ENCODE assay signal across 24 cellular contexts in genomic region chr15:40830884-40831283, GRCh38. TPM values are rescaled to one million over a fixed set of nuclear protein-coding genes. Genes with fewer than 3 reads are reported as not detected.
A peak's percentile ranks its signal among the peaks of the same experiment; 100 is the strongest.
DNase-seq lines count a peak whose midpoint lies in the region; ATAC-seq and TF ChIP-seq lines count a peak whose summit lies in the region.
"Had no signal": no experiment of that assay in that cellular context is flagged by ENCODE, and none has a peak within 500 bp of the region (broad histone marks: within the 10 kb centered on the region; RNA-seq: fewer than 3 reads in every experiment).

No MANE protein-coding gene starts in this region.

- peaks cover 22% of the 10 kb centered on the region for H3K4me1 Mint-ChIP-seq in endothelial cell (ENCODE audit: unreplicated experiment)
- no peaks in the 10 kb centered on the region for H3K4me1 Mint-ChIP-seq in CD8-positive, alpha-beta memory T cell
- H3K4me1 Mint-ChIP-seq: activated B cell treated with CpG ODN at 0.5 μM for 24 hours; activated naive CD8-positive, alpha-beta T cell treated with anti-CD3 and anti-CD28 coated beads, Interleukin-2, amount 10 ng/mL, durations not matched to agents 7 days and 5 days; T-helper 17 cell had no signal

- H3K27ac Mint-ChIP-seq in endothelial cell (ENCODE audit: unreplicated experiment), result peak overlapping the region; percentile 97
- no peak overlapping the region for H3K27ac Mint-ChIP-seq in CD8-positive, alpha-beta memory T cell
- H3K27ac Mint-ChIP-seq: activated B cell treated with CpG ODN at 0.5 μM for 24 hours; activated naive CD8-positive, alpha-beta T cell treated with anti-CD3 and anti-CD28 coated beads, Interleukin-2, amount 10 ng/mL, durations not matched to agents 7 days and 5 days; activated T-helper 1 cell treated with anti-CD3 and anti-CD28 coated beads, Interleukin-12 subunit alpha, Interleukin-12 subunit beta, Interleukin-2, Interleukin-4 antibody, amounts not matched to agents 30 ng/mL and 10 ng/mL and 1 ng/mL, durations not matched to agents 14 hours and 24 hours and 36 hours; T-helper 17 cell had no signal

- DNase-seq in DMS79 treated with DMSO at 0.1 percent for 48 hours (lab: John Stamatoyannopoulos, UW) (peak; percentile 68), NCI-H146 (lab: John Stamatoyannopoulos, UW) (peak; percentile 94), NCI-H510A (lab: John Stamatoyannopoulos, UW) (peak; percentile 86), endothelial cell (ENCODE audit: low spot score) (peak; percentile 26), amygdala (lab: John Stamatoyannopoulos, UW) (no peak), hepatic stellate cell (ENCODE audit: low spot score) (no peak)
- no peak for DNase-seq in CD8-positive, alpha-beta memory T cell
- DNase-seq: activated B cell treated with CpG ODN at 0.5 μM for 24 hours; activated CD8-positive, alpha-beta memory T cell treated with anti-CD3 and anti-CD28 coated beads for 24 hours; activated naive CD8-positive, alpha-beta T cell treated with anti-CD3 and anti-CD28 coated beads, Interleukin-2, amount 10 ng/mL, durations not matched to agents 7 days and 5 days; erythroblast; GF-D8; KG1; left ventricle myocardium superior; NCI-H2171; Right ventricle myocardium superior; T-helper 17 cell had no signal

- no peaks in the 10 kb centered on the region for H3K27me3 ChIP-seq in CD8-positive, alpha-beta memory T cell (ENCODE audit: insufficient read depth, low read length, poor library complexity, severe bottlenecking)
- H3K27me3 ChIP-seq: breast epithelium, vagina had no signal

- ATAC-seq in GM21825 (IDR thresholded peaks at IDR 0.05; ENCODE audit: unreplicated experiment), result no peak
- ATAC-seq: left ventricle myocardium superior, sciatic nerve, T-helper 17 cell had no signal

- no peaks in the 10 kb centered on the region for H3K9me3 Mint-ChIP-seq in endothelial cell (ENCODE audit: unreplicated experiment)
- H3K9me3 Mint-ChIP-seq in CD8-positive, alpha-beta memory T cell, result no peaks in the 10 kb centered on the region
- H3K9me3 Mint-ChIP-seq: activated B cell treated with CpG ODN at 0.5 μM for 24 hours; activated naive CD8-positive, alpha-beta T cell treated with anti-CD3 and anti-CD28 coated beads, Interleukin-2, amount 10 ng/mL, durations not matched to agents 7 days and 5 days; activated T-helper 1 cell treated with anti-CD3 and anti-CD28 coated beads, Interleukin-12 subunit alpha, Interleukin-12 subunit beta, Interleukin-2, Interleukin-4 antibody, amounts not matched to agents 30 ng/mL and 10 ng/mL and 1 ng/mL, durations not matched to agents 14 hours and 24 hours and 36 hours had no signal

- H3K36me3 ChIP-seq in CD8-positive, alpha-beta memory T cell (ENCODE audit: insufficient read depth, low read length), result no peaks in the 10 kb centered on the region
- H3K36me3 ChIP-seq: breast epithelium, vagina had no signal

- H3K4me3 Mint-ChIP-seq in endothelial cell (ENCODE audit: unreplicated experiment), result no peak overlapping the region
- no peak overlapping the region for H3K4me3 Mint-ChIP-seq in CD8-positive, alpha-beta memory T cell
- H3K4me3 Mint-ChIP-seq: activated B cell treated with CpG ODN at 0.5 μM for 24 hours; activated naive CD8-positive, alpha-beta T cell treated with anti-CD3 and anti-CD28 coated beads, Interleukin-2, amount 10 ng/mL, durations not matched to agents 7 days and 5 days; activated T-helper 1 cell treated with anti-CD3 and anti-CD28 coated beads, Interleukin-12 subunit alpha, Interleukin-12 subunit beta, Interleukin-2, Interleukin-4 antibody, amounts not matched to agents 30 ng/mL and 10 ng/mL and 1 ng/mL, durations not matched to agents 14 hours and 24 hours and 36 hours; T-helper 17 cell had no signal

- POLR2A ChIA-PET in CD8-positive, alpha-beta memory T cell (lab: Charles Lee), result no interaction called here

- H3K27me3 Mint-ChIP-seq in endothelial cell (ENCODE audit: unreplicated experiment), result peaks cover 3% of the 10 kb centered on the region
- H3K27me3 Mint-ChIP-seq in CD8-positive, alpha-beta memory T cell, result peaks cover 0 to 4% of the 10 kb centered on the region in 2 donors
- H3K27me3 Mint-ChIP-seq: activated B cell treated with CpG ODN at 0.5 μM for 24 hours had no signal

- H3K36me3 Mint-ChIP-seq in endothelial cell (ENCODE audit: low read depth, unreplicated experiment), result peaks cover 7% of the 10 kb centered on the region
- H3K36me3 Mint-ChIP-seq in CD8-positive, alpha-beta memory T cell, result no peaks in the 10 kb centered on the region
- H3K36me3 Mint-ChIP-seq: activated naive CD8-positive, alpha-beta T cell treated with anti-CD3 and anti-CD28 coated beads, Interleukin-2, amount 10 ng/mL, durations not matched to agents 7 days and 5 days had no signal

- no peak overlapping the region for H3K27ac ChIP-seq in CD8-positive, alpha-beta memory T cell (ENCODE audit: low read depth, low read length)
- H3K27ac ChIP-seq: breast epithelium, vagina had no signal

- no peak for TF ChIP-seq CTCF in endothelial cell (IDR thresholded peaks at IDR 0.05; ENCODE audit: unreplicated experiment)

- no peaks in the 10 kb centered on the region for H3K9me3 ChIP-seq in CD8-positive, alpha-beta memory T cell (ENCODE audit: low read length)
- H3K9me3 ChIP-seq: breast epithelium, vagina had no signal

- H3K4me1 ChIP-seq in CD8-positive, alpha-beta memory T cell (ENCODE audit: insufficient read depth, low read length), result no peaks in the 10 kb centered on the region
- H3K4me1 ChIP-seq: breast epithelium, vagina had no signal

- CTCF ChIA-PET in CD8-positive, alpha-beta memory T cell (lab: Charles Lee), result no interaction called here

- no peak overlapping the region for H3K4me3 ChIP-seq in CD8-positive, alpha-beta memory T cell (ENCODE audit: low read length)
- H3K4me3 ChIP-seq: breast epithelium, vagina had no signal

RNA-seq across cellular contexts. Expression of gene PPP1R14D, which starts 2.4 kb away (rescaled TPM):
- not detected for total RNA-seq in endothelial cell (ENCODE audit: unreplicated experiment)
- total RNA-seq in CD8-positive, alpha-beta memory T cell, result not detected
- not detected for polyA plus RNA-seq in CD8-positive, alpha-beta memory T cell
- total RNA-seq: activated naive CD8-positive, alpha-beta T cell treated with anti-CD3 and anti-CD28 coated beads, Interleukin-2, amount 10 ng/mL, durations not matched to agents 7 days and 5 days; activated T-helper 1 cell treated with anti-CD3 and anti-CD28 coated beads, Interleukin-12 subunit alpha, Interleukin-12 subunit beta, Interleukin-2, Interleukin-4 antibody, amounts not matched to agents 30 ng/mL and 10 ng/mL and 1 ng/mL, durations not matched to agents 14 hours and 24 hours and 36 hours; dermis microvascular lymphatic vessel endothelial cell; left ventricle myocardium superior; osteoblast; Right ventricle myocardium superior; sciatic nerve; T-helper 17 cell; vagina had no signal

RNA-seq across cellular contexts. Expression of gene SPINT1, which starts 13.0 kb away (rescaled TPM):
- total RNA-seq in endothelial cell (ENCODE audit: unreplicated experiment), result 28.6 TPM
- 1 to 10 TPM; 6.7 to 7.6 TPM for total RNA-seq in CD8-positive, alpha-beta memory T cell
- 3.1 TPM for polyA plus RNA-seq in CD8-positive, alpha-beta memory T cell

RNA-seq across cellular contexts. Expression of gene DNAJC17, which starts 23.6 kb away (rescaled TPM):
- total RNA-seq in endothelial cell (ENCODE audit: unreplicated experiment), result 55.6 TPM
- total RNA-seq in CD8-positive, alpha-beta memory T cell, result 10 to 100 TPM; 46.5 to 47.0 TPM
- 35.3 TPM for polyA plus RNA-seq in CD8-positive, alpha-beta memory T cell

RNA-seq across cellular contexts. Expression of gene ZFYVE19, which starts 24.0 kb away (rescaled TPM):
- 31.5 TPM for total RNA-seq in endothelial cell (ENCODE audit: unreplicated experiment)
- total RNA-seq in CD8-positive, alpha-beta memory T cell, result 10 to 100 TPM; 22.5 to 25.5 TPM
- polyA plus RNA-seq in CD8-positive, alpha-beta memory T cell, result 22.3 TPM

RNA-seq across cellular contexts. Expression of gene RHOV, which starts 43.1 kb away (rescaled TPM):
- 1.4 TPM for total RNA-seq in endothelial cell (ENCODE audit: unreplicated experiment)
- total RNA-seq in CD8-positive, alpha-beta memory T cell, result under 1 TPM; 0.24 to 0.40 TPM
- not detected for polyA plus RNA-seq in CD8-positive, alpha-beta memory T cell
- total RNA-seq: activated naive CD8-positive, alpha-beta T cell treated with anti-CD3 and anti-CD28 coated beads, Interleukin-2, amount 10 ng/mL, durations not matched to agents 7 days and 5 days; left ventricle myocardium superior; Right ventricle myocardium superior had no signal

Comparison
In these comparisons a context has a peak if more than half of its experiments do, and no peak if none do; other contexts are left out.
1. DNase-seq: peak in DMS79 treated with DMSO at 0.1 percent for 48 hours (single experiment), NCI-H146 (single experiment), NCI-H510A (single experiment) and endothelial cell (single experiment); none in CD8-positive, alpha-beta memory T cell (0 of 5), amygdala (0 of 56) and hepatic stellate cell (single experiment).